Comparison of ENCODE assay signal across 21 cellular contexts in genomic region chr16:87246269-87247065, GRCh38.
DNase-seq lines count a peak whose midpoint lies in the region; ATAC-seq, FAIRE-seq and TF ChIP-seq lines count a peak whose summit lies in the region.
"Had no signal": no experiment of that assay in that cellular context is flagged by ENCODE, and none has a peak within 500 bp of the region (broad histone marks: within the 10 kb centered on the region; RNA-seq: fewer than 3 reads in every experiment).

No MANE protein-coding gene starts in this region.

- peaks cover 5 to 16% of the 10 kb centered on the region in 2 experiments; a peak in 4 of 5 replicates for H3K27me3 ChIP-seq in K562 (ENCODE audit: control insufficient read depth in 2 of 2, insufficient read depth in 2 of 2, low read length in 2 of 2)
- H3K27me3 ChIP-seq: Peyer's patch, SJSA1 had no signal

- intact Hi-C loops in K562 (cut with micrococcal nuclease) = no loop called here

- no peak for TF ChIP-seq POLR2A in K562 (conservative IDR thresholded peaks at IDR 0.05)

- H3K9me3 ChIP-seq in K562 (replicated peaks; ENCODE audit: control insufficient read depth, insufficient read depth, low read depth, low read length) = no peaks in the 10 kb centered on the region
- H3K9me3 ChIP-seq: Peyer's patch, SJSA1 had no signal

- peaks cover under 1% of the 10 kb centered on the region; the same call in 1 of the 2 replicates for H4K20me1 ChIP-seq in K562 (replicated peaks; ENCODE audit: control insufficient read depth, insufficient read depth, low read length)

- TF ChIP-seq RAD21 in K562 (CRISPR knock-in tag; conservative IDR thresholded peaks at IDR 0.05 in 1 of 2, IDR thresholded peaks at IDR 0.05 in 1 of 2) = no peak

- no peak overlapping the region for H3K9ac ChIP-seq in K562 (ENCODE audit: insufficient read depth in 1 of 2, low read depth in 2 of 2, low read length in 2 of 2)
- H3K9ac ChIP-seq: KMS-11 had no signal

- no peak overlapping the region for H2AFZ ChIP-seq in K562 (ENCODE audit: low read depth, low read length)

- no peaks in the 10 kb centered on the region for H3K79me2 ChIP-seq in K562 (ENCODE audit: control insufficient read depth, insufficient read depth, low read length)

- H3K4me2 ChIP-seq in K562 (ENCODE audit: insufficient read depth, low read length) = no peak overlapping the region
- H3K4me2 ChIP-seq: KMS-11 had no signal

- H3K9me1 ChIP-seq in K562 (ENCODE audit: control insufficient read depth, insufficient read depth, low read length) = no peaks in the 10 kb centered on the region

- FAIRE-seq in K562 (lab: Jason Lieb, UNC) = no peak
- FAIRE-seq: D721Med had no signal

- H3K4me3 Mint-ChIP-seq in progenitor cell of endocrine pancreas (ENCODE audit: low read depth) = no peak overlapping the region
- H3K4me3 Mint-ChIP-seq in activated naive CD4-positive, alpha-beta T cell treated with anti-CD3 and anti-CD28 coated beads, Interleukin-2, amount 10 ng/mL, durations not matched to agents 7 days and 5 days = no peak overlapping the region
- H3K4me3 Mint-ChIP-seq: CD8-positive, alpha-beta memory T cell; T-helper 1 cell treated with Interleukin-12 subunit alpha and Interleukin-12 subunit beta and Interleukin-4 antibody, amounts not matched to agents 30 μg/mL and 1 μg/mL, for 36 hours had no signal

- H3K27ac Mint-ChIP-seq in progenitor cell of endocrine pancreas = peak overlapping the region; percentile 54
- no peak overlapping the region for H3K27ac Mint-ChIP-seq in activated naive CD4-positive, alpha-beta T cell treated with anti-CD3 and anti-CD28 coated beads, Interleukin-2, amount 10 ng/mL, durations not matched to agents 7 days and 5 days
- H3K27ac Mint-ChIP-seq: CD8-positive, alpha-beta memory T cell; T-helper 1 cell treated with Interleukin-12 subunit alpha and Interleukin-12 subunit beta and Interleukin-4 antibody, amounts not matched to agents 30 μg/mL and 1 μg/mL, for 36 hours had no signal

- no peak overlapping the region for H3K27ac ChIP-seq in K562 (ENCODE audit: extremely low read depth, low read depth, low read length)
- H3K27ac ChIP-seq: KMS-11, Peyer's patch, SJSA1 had no signal

- peaks cover 23% of the 10 kb centered on the region for H3K4me1 Mint-ChIP-seq in progenitor cell of endocrine pancreas (ENCODE audit: low read depth)
- H3K4me1 Mint-ChIP-seq in activated naive CD4-positive, alpha-beta T cell treated with anti-CD3 and anti-CD28 coated beads, Interleukin-2, amount 10 ng/mL, durations not matched to agents 7 days and 5 days = peaks cover 8% of the 10 kb centered on the region
- H3K4me1 Mint-ChIP-seq: CD8-positive, alpha-beta memory T cell had no signal

- H3K27me3 Mint-ChIP-seq in progenitor cell of endocrine pancreas = peaks cover 5% of the 10 kb centered on the region
- peaks cover 11% of the 10 kb centered on the region for H3K27me3 Mint-ChIP-seq in activated naive CD4-positive, alpha-beta T cell treated with anti-CD3 and anti-CD28 coated beads, Interleukin-2, amount 10 ng/mL, durations not matched to agents 7 days and 5 days

- H3K9me3 Mint-ChIP-seq in progenitor cell of endocrine pancreas (ENCODE audit: low read depth) = peaks cover 3% of the 10 kb centered on the region
- H3K9me3 Mint-ChIP-seq in activated naive CD4-positive, alpha-beta T cell treated with anti-CD3 and anti-CD28 coated beads, Interleukin-2, amount 10 ng/mL, durations not matched to agents 7 days and 5 days = no peaks in the 10 kb centered on the region
- H3K9me3 Mint-ChIP-seq: CD8-positive, alpha-beta memory T cell; T-helper 1 cell treated with Interleukin-12 subunit alpha and Interleukin-12 subunit beta and Interleukin-4 antibody, amounts not matched to agents 30 μg/mL and 1 μg/mL, for 36 hours had no signal

- DNase-seq in HuH-7.5 (ENCODE audit: low spot score) (peak; percentile 51), NCI-H1417 treated with DMSO at 0.1 percent for 48 hours (lab: John Stamatoyannopoulos, UW) (peak; percentile 35), K562 (ENCODE audit: extremely low read depth in 1 of 4, low spot score in 3 of 4) (no peak), progenitor cell of endocrine pancreas (ENCODE audit: low spot score, unreplicated experiment) (no peak), hepatic stellate cell (ENCODE audit: low spot score) (no peak)
- DNase-seq in activated naive CD4-positive, alpha-beta T cell treated with anti-CD3 and anti-CD28 coated beads, Interleukin-2, amount 10 ng/mL, durations not matched to agents 7 days and 5 days = no peak
- DNase-seq: ACHN; C1 segment of cervical spinal cord; CD8-positive, alpha-beta memory T cell; DMS79 treated with DMSO at 0.1 percent for 48 hours; HCEC 1CT; NCI-H1694; NCI-H2081 treated with DMSO at 0.1 percent for 48 hours; NCI-H524; NK-92 treated with Interleukin-12 subunit alpha and Interleukin-12 subunit beta, amount 100 ng/mL, for 24 hours; Peyer's patch had no signal

- WGBS in K562 (ENCODE audit: insufficient coverage, low coverage, missing lambda C conversion rate) = 29% methylated on average over 14 of the region's 14 CpGs

- ATAC-seq in K562 (no peak), HG03095 (IDR thresholded peaks at IDR 0.05; ENCODE audit: unreplicated experiment) (no peak)

- H3K36me3 ChIP-seq in K562 (ENCODE audit: control insufficient read depth, insufficient read depth, low read length) = no peaks in the 10 kb centered on the region
- H3K36me3 ChIP-seq: Peyer's patch, SJSA1 had no signal

- H3K36me3 Mint-ChIP-seq in progenitor cell of endocrine pancreas (ENCODE audit: insufficient read depth) = no peaks in the 10 kb centered on the region
- no peaks in the 10 kb centered on the region for H3K36me3 Mint-ChIP-seq in activated naive CD4-positive, alpha-beta T cell treated with anti-CD3 and anti-CD28 coated beads, Interleukin-2, amount 10 ng/mL, durations not matched to agents 7 days and 5 days
- H3K36me3 Mint-ChIP-seq: CD8-positive, alpha-beta memory T cell had no signal

- no peak for TF ChIP-seq CTCF in K562 (IDR thresholded peaks at IDR 0.05 in 2 of 3, conservative IDR thresholded peaks at IDR 0.05 in 1 of 3; ENCODE audit: insufficient read depth in 2 of 3, low read depth in 1 of 3, low read length in 3 of 3)
- TF ChIP-seq CTCF in progenitor cell of endocrine pancreas (IDR thresholded peaks at IDR 0.05; ENCODE audit: unreplicated experiment) = no peak

- CTCF ChIA-PET in K562 (lab: Yijun Ruan, JAX; ENCODE audit: low intra/inter-chr PET ratio) = no interaction called here
- CTCF ChIA-PET in activated naive CD4-positive, alpha-beta T cell treated with anti-CD3 and anti-CD28 coated beads, Interleukin-2, amount 10 ng/mL, durations not matched to agents 7 days and 5 days (lab: Charles Lee) = no interaction called here

- POLR2A ChIA-PET in K562 (lab: Yijun Ruan, JAX) = interaction anchor here (1.6 kb wide), 1 partner anchor 12 kb away, joined by 6 read pairs; no protein-coding TSS in a partner anchor

- H3K4me1 ChIP-seq in K562 (replicated peaks in 1 of 2; ENCODE audit: control insufficient read depth in 2 of 2, insufficient read depth in 2 of 2, low read length in 2 of 2) = no peaks in the 10 kb centered on the region
- H3K4me1 ChIP-seq: Peyer's patch had no signal

- no peak for TF ChIP-seq EP300 in K562 (IDR thresholded peaks at IDR 0.05; ENCODE audit: low read length)

- no TSS peak for BruUV-seq in K562 (replicated peaks; lab: Mats Ljungman, UMichigan)

- no peak overlapping the region for H3K4me3 ChIP-seq in K562
- H3K4me3 ChIP-seq: Peyer's patch, SJSA1 had no signal

- in situ Hi-C loops in K562 (cut with MboI) = no loop called here

TF ChIP-seq in K562, 482 proteins besides CTCF, POLR2A, EP300 and RAD21:
- TF ChIP-seq, protein P1, sequence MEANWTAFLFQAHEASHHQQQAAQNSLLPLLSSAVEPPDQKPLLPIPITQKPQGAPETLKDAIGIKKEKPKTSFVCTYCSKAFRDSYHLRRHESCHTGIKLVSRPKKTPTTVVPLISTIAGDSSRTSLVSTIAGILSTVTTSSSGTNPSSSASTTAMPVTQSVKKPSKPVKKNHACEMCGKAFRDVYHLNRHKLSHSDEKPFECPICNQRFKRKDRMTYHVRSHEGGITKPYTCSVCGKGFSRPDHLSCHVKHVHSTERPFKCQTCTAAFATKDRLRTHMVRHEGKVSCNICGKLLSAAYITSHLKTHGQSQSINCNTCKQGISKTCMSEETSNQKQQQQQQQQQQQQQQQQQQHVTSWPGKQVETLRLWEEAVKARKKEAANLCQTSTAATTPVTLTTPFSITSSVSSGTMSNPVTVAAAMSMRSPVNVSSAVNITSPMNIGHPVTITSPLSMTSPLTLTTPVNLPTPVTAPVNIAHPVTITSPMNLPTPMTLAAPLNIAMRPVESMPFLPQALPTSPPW (CRISPR knock-in tag; IDR thresholded peaks at IDR 0.05) = no peak
- TF ChIP-seq, protein P2, sequence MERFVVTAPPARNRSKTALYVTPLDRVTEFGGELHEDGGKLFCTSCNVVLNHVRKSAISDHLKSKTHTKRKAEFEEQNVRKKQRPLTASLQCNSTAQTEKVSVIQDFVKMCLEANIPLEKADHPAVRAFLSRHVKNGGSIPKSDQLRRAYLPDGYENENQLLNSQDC (CRISPR knock-in tag; IDR thresholded peaks at IDR 0.05) = no peak
- TF ChIP-seq, protein P3, sequence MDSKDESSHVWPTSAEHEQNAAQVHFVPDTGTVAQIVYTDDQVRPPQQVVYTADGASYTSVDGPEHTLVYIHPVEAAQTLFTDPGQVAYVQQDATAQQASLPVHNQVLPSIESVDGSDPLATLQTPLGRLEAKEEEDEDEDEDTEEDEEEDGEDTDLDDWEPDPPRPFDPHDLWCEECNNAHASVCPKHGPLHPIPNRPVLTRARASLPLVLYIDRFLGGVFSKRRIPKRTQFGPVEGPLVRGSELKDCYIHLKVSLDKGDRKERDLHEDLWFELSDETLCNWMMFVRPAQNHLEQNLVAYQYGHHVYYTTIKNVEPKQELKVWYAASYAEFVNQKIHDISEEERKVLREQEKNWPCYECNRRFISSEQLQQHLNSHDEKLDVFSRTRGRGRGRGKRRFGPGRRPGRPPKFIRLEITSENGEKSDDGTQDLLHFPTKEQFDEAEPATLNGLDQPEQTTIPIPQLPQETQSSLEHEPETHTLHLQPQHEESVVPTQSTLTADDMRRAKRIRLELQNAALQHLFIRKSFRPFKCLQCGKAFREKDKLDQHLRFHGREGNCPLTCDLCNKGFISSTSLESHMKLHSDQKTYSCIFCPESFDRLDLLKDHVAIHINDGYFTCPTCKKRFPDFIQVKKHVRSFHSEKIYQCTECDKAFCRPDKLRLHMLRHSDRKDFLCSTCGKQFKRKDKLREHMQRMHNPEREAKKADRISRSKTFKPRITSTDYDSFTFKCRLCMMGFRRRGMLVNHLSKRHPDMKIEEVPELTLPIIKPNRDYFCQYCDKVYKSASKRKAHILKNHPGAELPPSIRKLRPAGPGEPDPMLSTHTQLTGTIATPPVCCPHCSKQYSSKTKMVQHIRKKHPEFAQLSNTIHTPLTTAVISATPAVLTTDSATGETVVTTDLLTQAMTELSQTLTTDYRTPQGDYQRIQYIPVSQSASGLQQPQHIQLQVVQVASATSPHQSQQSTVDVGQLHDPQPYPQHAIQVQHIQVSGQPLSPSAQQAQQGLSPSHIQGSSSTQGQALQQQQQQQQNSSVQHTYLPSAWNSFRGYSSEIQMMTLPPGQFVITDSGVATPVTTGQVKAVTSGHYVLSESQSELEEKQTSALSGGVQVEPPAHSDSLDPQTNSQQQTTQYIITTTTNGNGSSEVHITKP (IDR thresholded peaks at IDR 0.05; ENCODE audit: partially characterized antibody) = peak; percentile 79
- no peak for TF ChIP-seq KLF6 (CRISPR knock-in tag; IDR thresholded peaks at IDR 0.05; ENCODE audit: borderline replicate concordance)

Comparison
In these comparisons a context has a peak if more than half of its experiments do, and no peak if none do; other contexts are left out.
1. DNase-seq: peak in HuH-7.5 (single experiment) and NCI-H1417 treated with DMSO at 0.1 percent for 48 hours (single experiment); none in K562 (0 of 4), progenitor cell of endocrine pancreas (single experiment), hepatic stellate cell (single experiment) and activated naive CD4-positive, alpha-beta T cell treated with anti-CD3 and anti-CD28 coated beads, Interleukin-2, amount 10 ng/mL, durations not matched to agents 7 days and 5 days (single experiment).